ENCODE assay signal across 30 cellular contexts in the genomic region with DNA sequence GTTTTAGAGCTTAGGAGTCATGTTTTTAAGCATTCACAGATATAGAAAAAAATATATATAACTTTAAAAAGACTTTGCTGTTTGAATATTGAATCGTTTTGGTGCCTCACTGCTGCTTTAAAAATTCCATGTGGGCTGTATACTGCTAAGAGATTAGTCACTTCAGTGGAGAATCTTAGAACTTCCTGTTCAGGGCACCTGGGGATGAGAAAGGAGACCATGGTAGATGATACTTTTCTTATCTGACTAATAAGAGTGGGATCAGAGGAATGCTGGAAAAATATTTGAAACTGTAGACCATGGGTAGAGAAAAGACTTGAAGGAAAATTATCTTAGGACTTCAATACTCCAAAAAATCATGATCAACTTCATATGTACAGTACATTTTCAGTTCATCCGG.
"Had no signal": no experiment of that assay in that cellular context is flagged by ENCODE, and none has a peak within 500 bp of the region (broad histone marks: within the 10 kb centered on the region; RNA-seq: fewer than 3 reads in every experiment).

No MANE protein-coding gene starts in this region.

- H3K4me1 Mint-ChIP-seq: activated naive CD8-positive, alpha-beta T cell treated with anti-CD3 and anti-CD28 coated beads, Interleukin-2, amount 10 ng/mL, durations not matched to agents 7 days and 5 days; stimulated activated memory B cell treated with anti-CD40 and anti-IgM and Interleukin-4, amounts not matched to agents 10 μg/mL and 1 μg/mL and 100 μg/mL, for 72 hours had no signal

- H3K27ac Mint-ChIP-seq: activated B cell treated with CpG ODN at 0.5 μM for 24 hours; activated naive CD4-positive, alpha-beta T cell treated with anti-CD3 and anti-CD28 coated beads for 36 hours; activated naive CD8-positive, alpha-beta T cell treated with anti-CD3 and anti-CD28 coated beads, Interleukin-2, amount 10 ng/mL, durations not matched to agents 7 days and 5 days; effector memory CD8-positive, alpha-beta T cell; naive B cell; stimulated activated memory B cell treated with anti-CD40 and anti-IgM and Interleukin-4, amounts not matched to agents 10 μg/mL and 1 μg/mL and 100 μg/mL, for 72 hours; T-helper 1 cell treated with Interleukin-12 subunit alpha and Interleukin-12 subunit beta and Interleukin-4 antibody, amounts not matched to agents 30 μg/mL and 1 μg/mL, for 36 hours had no signal

- H3K27ac ChIP-seq: body of pancreas, esophagus muscularis mucosa, heart right ventricle, lower lobe of right lung, parathyroid adenoma, skin epidermis, stomach, suprapubic skin, transverse colon, uterus had no signal

- DNase-seq: activated B cell treated with CpG ODN at 0.5 μM for 24 hours; activated CD4-positive, alpha-beta T cell treated with anti-CD3 and anti-CD28 coated beads for 4 hours; activated CD4-positive, alpha-beta T cell treated with anti-CD3 and anti-CD28 coated beads, Interleukin-2, amount 50 U/mL, for 48 hours; activated CD8-positive, alpha-beta memory T cell treated with anti-CD3 and anti-CD28 coated beads, Interleukin-2, amount 50 U/mL, for 48 hours; activated naive CD4-positive, alpha-beta T cell treated with anti-CD3 and anti-CD28 coated beads for 36 hours; activated naive CD8-positive, alpha-beta T cell treated with anti-CD3 and anti-CD28 coated beads, Interleukin-2, amount 10 ng/mL, durations not matched to agents 7 days and 5 days; activated T-cell treated with anti-CD3 and anti-CD28 coated beads, Interleukin-2, amount 50 U/mL, for 48 hours; amygdala; body of pancreas; central memory CD4-positive, alpha-beta T cell; effector memory CD8-positive, alpha-beta T cell; heart right ventricle; lower lobe of right lung; naive B cell; nucleus accumbens; right cardiac atrium; stomach; T1000; transverse colon; uterus had no signal

- H2AFZ ChIP-seq: parathyroid adenoma had no signal

- FAIRE-seq: colon, endothelial cell of umbilical vein, keratinocyte had no signal

- H3K27me3 ChIP-seq: body of pancreas, esophagus muscularis mucosa, heart right ventricle, stomach, suprapubic skin, transverse colon, uterus had no signal

- ATAC-seq: body of pancreas; effector memory CD8-positive, alpha-beta T cell; heart right ventricle; left lobe of liver; lower lobe of right lung; right cardiac atrium; stimulated activated memory B cell treated with anti-CD40 and anti-IgM and Interleukin-4, amounts not matched to agents 10 μg/mL and 1 μg/mL and 100 μg/mL, for 72 hours had no signal

- H3K9me3 ChIP-seq: body of pancreas, esophagus muscularis mucosa, heart right ventricle, lower lobe of right lung, stomach, suprapubic skin, transverse colon, uterus had no signal

- H3K9me3 Mint-ChIP-seq: activated B cell treated with CpG ODN at 0.5 μM for 24 hours; activated naive CD8-positive, alpha-beta T cell treated with anti-CD3 and anti-CD28 coated beads, Interleukin-2, amount 10 ng/mL, durations not matched to agents 7 days and 5 days; naive B cell; stimulated activated memory B cell treated with anti-CD40 and anti-IgM and Interleukin-4, amounts not matched to agents 10 μg/mL and 1 μg/mL and 100 μg/mL, for 72 hours; T-helper 1 cell treated with Interleukin-12 subunit alpha and Interleukin-12 subunit beta and Interleukin-4 antibody, amounts not matched to agents 30 μg/mL and 1 μg/mL, for 36 hours had no signal

- H3K36me3 Mint-ChIP-seq: activated naive CD8-positive, alpha-beta T cell treated with anti-CD3 and anti-CD28 coated beads, Interleukin-2, amount 10 ng/mL, durations not matched to agents 7 days and 5 days; naive B cell; stimulated activated memory B cell treated with anti-CD40 and anti-IgM and Interleukin-4, amounts not matched to agents 10 μg/mL and 1 μg/mL and 100 μg/mL, for 72 hours had no signal

- H3K4me3 ChIP-seq: body of pancreas, esophagus muscularis mucosa, heart right ventricle, lower lobe of right lung, skin epidermis, stomach, suprapubic skin, transverse colon, uterus had no signal

- H3K27me3 Mint-ChIP-seq: activated B cell treated with CpG ODN at 0.5 μM for 24 hours; activated naive CD8-positive, alpha-beta T cell treated with anti-CD3 and anti-CD28 coated beads, Interleukin-2, amount 10 ng/mL, durations not matched to agents 7 days and 5 days; effector memory CD8-positive, alpha-beta T cell; stimulated activated memory B cell treated with anti-CD40 and anti-IgM and Interleukin-4, amounts not matched to agents 10 μg/mL and 1 μg/mL and 100 μg/mL, for 72 hours had no signal

- H3K4me1 ChIP-seq: body of pancreas, esophagus muscularis mucosa, heart right ventricle, lower lobe of right lung, parathyroid adenoma, stomach, suprapubic skin, uterus had no signal

- H3K36me3 ChIP-seq: esophagus muscularis mucosa, heart right ventricle, lower lobe of right lung, stomach, suprapubic skin, transverse colon, uterus had no signal

- H3K79me2 ChIP-seq: parathyroid adenoma had no signal

- H3K9ac ChIP-seq: parathyroid adenoma had no signal

- H3K4me3 Mint-ChIP-seq: activated B cell treated with CpG ODN at 0.5 μM for 24 hours; activated naive CD4-positive, alpha-beta T cell treated with anti-CD3 and anti-CD28 coated beads for 36 hours; activated naive CD8-positive, alpha-beta T cell treated with anti-CD3 and anti-CD28 coated beads, Interleukin-2, amount 10 ng/mL, durations not matched to agents 7 days and 5 days; effector memory CD8-positive, alpha-beta T cell; naive B cell; stimulated activated memory B cell treated with anti-CD40 and anti-IgM and Interleukin-4, amounts not matched to agents 10 μg/mL and 1 μg/mL and 100 μg/mL, for 72 hours; T-helper 1 cell treated with Interleukin-12 subunit alpha and Interleukin-12 subunit beta and Interleukin-4 antibody, amounts not matched to agents 30 μg/mL and 1 μg/mL, for 36 hours had no signal
